11 cellular contexts compared by ENCODE assay signal in genomic region chr15:43977072-43977884, GRCh38.
DNase-seq lines count a peak whose midpoint lies in the region; ATAC-seq, FAIRE-seq and TF ChIP-seq lines count a peak whose summit lies in the region.
"Had no signal": no experiment of that assay in that cellular context is flagged by ENCODE, and none has a peak within 500 bp of the region (broad histone marks: within the 10 kb centered on the region; RNA-seq: fewer than 3 reads in every experiment).

No MANE protein-coding gene starts in this region.

- no peak overlapping the region for H2AFZ ChIP-seq in endothelial cell of umbilical vein (ENCODE audit: low read depth, low read length)

- CTCF ChIA-PET in endothelial cell of umbilical vein (lab: Charles Lee), result interaction anchor here (0.6 to 0.7 kb wide), 2 partner anchors 22 to 63 kb away, joined by 3 read pairs; no protein-coding TSS in a partner anchor

- no peak for TF ChIP-seq CTCF in endothelial cell of umbilical vein (IDR thresholded peaks at IDR 0.05; ENCODE audit: extremely low read depth in 1 of 2, insufficient read depth in 1 of 2, low read depth in 1 of 2, low read length in 2 of 2)
- no peak for TF ChIP-seq CTCF in psoas muscle (IDR thresholded peaks at IDR 0.05)
- no peak for TF ChIP-seq CTCF in heart left ventricle (IDR thresholded peaks at IDR 0.05)

- WGBS in psoas muscle, 3 donors, result 81 to 87% (median 82%) methylated on average over 5 of the region's 5 CpGs
- 79 to 85% (median 81%) methylated on average over 5 of the region's 5 CpGs for WGBS in heart left ventricle, 4 donors

- peak; percentile 56 for ATAC-seq in GM21529 (IDR thresholded peaks at IDR 0.05; ENCODE audit: unreplicated experiment)
- ATAC-seq in psoas muscle, result no peak
- no peak for ATAC-seq in heart left ventricle

- no peak overlapping the region for H3K4me2 ChIP-seq in endothelial cell of umbilical vein (ENCODE audit: insufficient read depth, low read length)

- H3K9ac ChIP-seq in endothelial cell of umbilical vein (replicated peaks; ENCODE audit: extremely low read depth, insufficient read depth, low read length), result no peak overlapping the region

- H3K79me2 ChIP-seq in endothelial cell of umbilical vein (ENCODE audit: control insufficient read depth, insufficient read depth, low read length), result no peaks in the 10 kb centered on the region

- H3K4me3 ChIP-seq in endothelial cell of umbilical vein (replicated peaks in 1 of 3; ENCODE audit: insufficient read depth in 1 of 3, low read depth in 1 of 3, low read length in 3 of 3), result no peak overlapping the region
- H3K4me3 ChIP-seq in psoas muscle, result no peak overlapping the region
- no peak overlapping the region for H3K4me3 ChIP-seq in heart left ventricle
- H3K4me3 ChIP-seq in effector memory CD4-positive, alpha-beta T cell (ENCODE audit: insufficient read depth, low read depth, low read length, poor library complexity, severe bottlenecking), result no peak overlapping the region
- H3K4me3 ChIP-seq: left ventricle myocardium inferior had no signal

- H3K27ac ChIP-seq in endothelial cell of umbilical vein (ENCODE audit: insufficient read depth, low read depth, low read length), result no peak overlapping the region
- H3K27ac ChIP-seq in psoas muscle, result no peak overlapping the region
- no peak overlapping the region for H3K27ac ChIP-seq in heart left ventricle
- H3K27ac ChIP-seq in effector memory CD4-positive, alpha-beta T cell (ENCODE audit: insufficient read depth, low read length, poor library complexity, severe bottlenecking), result no peak overlapping the region
- H3K27ac ChIP-seq: left ventricle myocardium inferior had no signal

- H3K9me1 ChIP-seq in endothelial cell of umbilical vein (replicated peaks; ENCODE audit: control insufficient read depth, extremely low read depth, insufficient read depth, low read length), result no peaks in the 10 kb centered on the region

- dilution Hi-C loops in endothelial cell of umbilical vein (cut with MboI; ENCODE audit: extremely low pct_ligation_motif_present, low sequenced_read_pairs), result no loop called here

- intact Hi-C loops in endothelial cell of umbilical vein (cut with micrococcal nuclease) (no loop called here), psoas muscle (cut with DNase I) (no loop called here), heart left ventricle (cut with DNase I) (loop anchor here in 1 of 10 donors (10.0 kb wide), 1 partner anchor 48 kb away; no protein-coding TSS in a partner anchor)

- peak; percentile 40 for FAIRE-seq in endothelial cell of umbilical vein (lab: Jason Lieb, UNC)

- H3K9me3 ChIP-seq in endothelial cell of umbilical vein (replicated peaks; ENCODE audit: control insufficient read depth, insufficient read depth, low read length) (no peaks in the 10 kb centered on the region), psoas muscle (no peaks in the 10 kb centered on the region), heart left ventricle (peaks cover 0 to 7% (median 0%) of the 10 kb centered on the region in 12 donors)
- no peaks in the 10 kb centered on the region for H3K9me3 ChIP-seq in effector memory CD4-positive, alpha-beta T cell (ENCODE audit: control insufficient read depth, low read length)
- H3K9me3 ChIP-seq: left ventricle myocardium inferior had no signal

- TF ChIP-seq POLR2A in endothelial cell of umbilical vein (IDR thresholded peaks at IDR 0.05; ENCODE audit: low read depth, low read length), result no peak
- no peak for TF ChIP-seq POLR2A in heart left ventricle (IDR thresholded peaks at IDR 0.05)

- H3K27me3 ChIP-seq in endothelial cell of umbilical vein (ENCODE audit: control insufficient read depth in 2 of 2, insufficient read depth in 2 of 2, low read length in 2 of 2), result no peaks in the 10 kb centered on the region
- no peaks in the 10 kb centered on the region for H3K27me3 ChIP-seq in psoas muscle (ENCODE audit: insufficient read depth in 3 of 3, low read length in 2 of 3)
- H3K27me3 ChIP-seq in heart left ventricle, result peaks cover 0 to 4% (median 0%) of the 10 kb centered on the region in 9 donors
- H3K27me3 ChIP-seq in effector memory CD4-positive, alpha-beta T cell (replicated peaks; ENCODE audit: control insufficient read depth, insufficient read depth, low read length, poor library complexity, severe bottlenecking), result no peaks in the 10 kb centered on the region

- BruUV-seq in endothelial cell of umbilical vein (replicated peaks; lab: Mats Ljungman, UMichigan), result no TSS peak

- H3K36me3 ChIP-seq in endothelial cell of umbilical vein (ENCODE audit: control insufficient read depth in 2 of 2, extremely low read depth in 1 of 2, insufficient read depth in 2 of 2, low read length in 2 of 2) (no peaks in the 10 kb centered on the region), psoas muscle (ENCODE audit: insufficient read depth in 1 of 2, low read depth in 1 of 2) (no peaks in the 10 kb centered on the region), heart left ventricle (no peaks in the 10 kb centered on the region)
- no peaks in the 10 kb centered on the region for H3K36me3 ChIP-seq in effector memory CD4-positive, alpha-beta T cell (ENCODE audit: control insufficient read depth, insufficient read depth, low read length)
- H3K36me3 ChIP-seq: left ventricle myocardium inferior had no signal

- H3K4me1 ChIP-seq in endothelial cell of umbilical vein (ENCODE audit: control insufficient read depth, extremely low read depth, insufficient read depth, low read length) (peaks cover 5% of the 10 kb centered on the region), psoas muscle (no peaks in the 10 kb centered on the region), heart left ventricle (peaks cover 0 to 15% (median 0%) of the 10 kb centered on the region in 12 donors)
- peaks cover 6% of the 10 kb centered on the region for H3K4me1 ChIP-seq in effector memory CD4-positive, alpha-beta T cell (ENCODE audit: control insufficient read depth, insufficient read depth, low read length, poor library complexity, severe bottlenecking)

- DNase-seq in COLO668 (lab: John Stamatoyannopoulos, UW; ENCODE audit: unreplicated experiment) (peak; percentile 32), SW480 (ENCODE audit: low spot score) (peak; percentile 84), endothelial cell of umbilical vein (ENCODE audit: low read depth, low spot score) (peak; percentile 29), psoas muscle (no peak), heart left ventricle (no peak), medulla oblongata (ENCODE audit: extremely low spot score) (no peak)
- no peak for DNase-seq in effector memory CD4-positive, alpha-beta T cell
- DNase-seq: H9, left ventricle myocardium inferior, NCI-H187 treated with DMSO at 0.1 percent for 48 hours had no signal

- H4K20me1 ChIP-seq in endothelial cell of umbilical vein (replicated peaks; ENCODE audit: control insufficient read depth, extremely low read depth, insufficient read depth, low read length), result no peaks in the 10 kb centered on the region

- POLR2A ChIA-PET in endothelial cell of umbilical vein (lab: Charles Lee), result no interaction called here

TF ChIP-seq in endothelial cell of umbilical vein, 7 proteins besides CTCF, POLR2A, EP300 and RAD21:
- TF ChIP-seq POLR2AphosphoS5 (IDR thresholded peaks at IDR 0.05; ENCODE audit: insufficient read depth, low read depth, low read length) (no peak), MYC (IDR thresholded peaks at IDR 0.05; ENCODE audit: low read depth, low read length) (no peak), FOS (IDR thresholded peaks at IDR 0.05; ENCODE audit: borderline replicate concordance, insufficient read depth, low read length) (no peak), JUN (IDR thresholded peaks at IDR 0.05; ENCODE audit: borderline replicate concordance, insufficient read depth, insufficient read length, low read depth) (peak; percentile 57)
TF ChIP-seq in endothelial cell of umbilical vein: peak in this region for 1.

Comparison
In these comparisons a context has a peak if more than half of its experiments do, and no peak if none do; other contexts are left out.
1. DNase-seq: peak in COLO668 (single experiment), SW480 (single experiment) and endothelial cell of umbilical vein (single experiment); none in psoas muscle (0 of 2), heart left ventricle (0 of 5), effector memory CD4-positive, alpha-beta T cell (0 of 3) and medulla oblongata (single experiment).